In the genomic region with DNA sequence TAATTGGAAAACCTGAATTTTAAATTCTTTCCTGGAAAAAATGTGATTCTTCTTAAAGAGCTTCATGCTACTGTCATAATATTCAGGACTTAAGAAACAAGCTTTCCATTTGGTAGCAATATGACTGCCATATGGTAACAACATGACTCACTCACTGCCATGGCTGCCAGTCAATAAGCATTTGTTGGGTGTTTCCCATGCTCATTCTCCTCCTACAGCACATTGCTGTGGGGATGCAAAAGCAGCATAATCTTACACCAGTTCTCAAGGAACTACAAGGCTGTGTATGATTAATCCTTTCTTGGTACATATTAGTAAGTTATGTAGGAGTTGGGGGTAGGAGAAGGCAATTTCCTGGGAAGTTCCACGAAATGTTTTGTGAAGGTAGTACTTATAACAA, we compare ENCODE assay signal across 10 cellular contexts.
A peak's percentile ranks its signal among the peaks of the same experiment; 100 is the strongest.
DNase-seq lines count a peak whose midpoint lies in the region; ATAC-seq and TF ChIP-seq lines count a peak whose summit lies in the region.
"Had no signal": no experiment of that assay in that cellular context is flagged by ENCODE, and none has a peak within 500 bp of the region (broad histone marks: within the 10 kb centered on the region; RNA-seq: fewer than 3 reads in every experiment).

No MANE protein-coding gene starts in this region.

- intact Hi-C loops in MCF 10A (cut with micrococcal nuclease), result no loop called here
- intact Hi-C loops in breast epithelium (cut with DNase I; ENCODE audit: low total_unique reads), result no loop called here
- intact Hi-C loops in mammary epithelial cell (cut with micrococcal nuclease), result no loop called here

- H3K4me3 Mint-ChIP-seq in MCF 10A (ENCODE audit: unreplicated experiment), result no peak overlapping the region
- H3K4me3 Mint-ChIP-seq: neural crest cell had no signal

- CTCF ChIA-PET in MCF 10A (lab: Yijun Ruan, JAX) (interaction anchor here (0.6 kb wide), 1 partner anchor 41 kb away, joined by 5 read pairs; no protein-coding TSS in a partner anchor), mammary epithelial cell (lab: Charles Lee; ENCODE audit: low non-redundant PET) (no interaction called here)

- WGBS in mammary epithelial cell (ENCODE audit: low coverage, missing lambda C conversion rate), result 93% methylated on average over 1 of the region's 1 CpG

- peak; percentile 61 for ATAC-seq in HG03460 (IDR thresholded peaks at IDR 0.05; ENCODE audit: unreplicated experiment)

- H3K27me3 Mint-ChIP-seq in MCF 10A (ENCODE audit: insufficient read depth, unreplicated experiment), result no peaks in the 10 kb centered on the region

- BruUV-seq in MCF 10A (replicated peaks; lab: Mats Ljungman, UMichigan), result no TSS peak
- no TSS peak for BruUV-seq in mammary epithelial cell (replicated peaks; lab: Mats Ljungman, UMichigan)

- peak; percentile 66 for DNase-seq in MCF 10A (ENCODE audit: unreplicated experiment)
- DNase-seq in breast epithelium (ENCODE audit: low spot score in 2 of 2), result no peak
- DNase-seq in mammary epithelial cell, result peak; percentile 72
- DNase-seq in pons (ENCODE audit: low spot score), result no peak
- DNase-seq in NCI-H2081 treated with DMSO at 0.1 percent for 48 hours (lab: John Stamatoyannopoulos, UW), result no peak
- DNase-seq in stimulated activated CD4-positive, alpha-beta T cell treated with anti-CD3 and anti-CD28 coated beads, Interleukin-4, amount 100 ng/mL, for 4 hours, result no peak
- DNase-seq in NCI-H128 (lab: John Stamatoyannopoulos, UW; ENCODE audit: unreplicated experiment), result no peak
- DNase-seq: hypothalamus had no signal

- H3K9ac ChIP-seq in mammary epithelial cell (ENCODE audit: insufficient read depth, low read length), result no peak overlapping the region

- in situ Hi-C loops in mammary epithelial cell (cut with MboI; ENCODE audit: low sequenced_read_pairs in 2 of 2), result no loop called here

- no peak overlapping the region for H3K27ac ChIP-seq in breast epithelium
- H3K27ac ChIP-seq in mammary epithelial cell (ENCODE audit: insufficient read depth, low read depth, low read length), result no peak overlapping the region

- H3K4me1 Mint-ChIP-seq in MCF 10A (ENCODE audit: insufficient read depth, unreplicated experiment), result peaks cover 6% of the 10 kb centered on the region
- H3K4me1 Mint-ChIP-seq: neural crest cell had no signal

- H3K79me2 ChIP-seq in mammary epithelial cell (ENCODE audit: insufficient read depth, low read length), result no peaks in the 10 kb centered on the region

- dilution Hi-C loops in mammary epithelial cell (cut with HindIII; ENCODE audit: low sequenced_read_pairs), result no loop called here

- POLR2A ChIA-PET in MCF 10A (lab: Yijun Ruan, JAX), result interaction anchor here (1.0 kb wide), 1 partner anchor 50 kb away, joined by 3 read pairs; no protein-coding TSS in a partner anchor

- H3K27ac Mint-ChIP-seq in MCF 10A (ENCODE audit: low read depth, unreplicated experiment), result peak overlapping the region; percentile 81

- H3K9me3 ChIP-seq in breast epithelium (no peaks in the 10 kb centered on the region), mammary epithelial cell (replicated peaks; ENCODE audit: insufficient read depth, low read length) (no peaks in the 10 kb centered on the region)

- no peaks in the 10 kb centered on the region for H4K20me1 ChIP-seq in mammary epithelial cell (ENCODE audit: insufficient read depth, low read length)

- H3K27me3 ChIP-seq in breast epithelium, result no peaks in the 10 kb centered on the region
- no peaks in the 10 kb centered on the region for H3K27me3 ChIP-seq in mammary epithelial cell (ENCODE audit: insufficient read depth, low read length)

- no peak for TF ChIP-seq CTCF in MCF 10A (IDR thresholded peaks at IDR 0.05; ENCODE audit: unreplicated experiment)
- TF ChIP-seq CTCF in breast epithelium (IDR thresholded peaks at IDR 0.05), result no peak
- TF ChIP-seq CTCF in mammary epithelial cell (conservative IDR thresholded peaks at IDR 0.05 in 1 of 2, IDR thresholded peaks at IDR 0.05 in 1 of 2; ENCODE audit: extremely low read depth in 1 of 2, insufficient read depth in 1 of 2, low read depth in 1 of 2, low read length in 2 of 2), result no peak

- TF ChIP-seq POLR2A in breast epithelium (IDR thresholded peaks at IDR 0.05), result no peak

- H3K36me3 Mint-ChIP-seq in MCF 10A (ENCODE audit: insufficient read depth, unreplicated experiment), result peaks cover 29% of the 10 kb centered on the region

- H3K9me3 Mint-ChIP-seq in MCF 10A (ENCODE audit: unreplicated experiment), result no peaks in the 10 kb centered on the region
- H3K9me3 Mint-ChIP-seq: neural crest cell had no signal

- H3K36me3 ChIP-seq in breast epithelium (peaks cover 5% of the 10 kb centered on the region), mammary epithelial cell (ENCODE audit: insufficient read depth, low read length) (no peaks in the 10 kb centered on the region)

- no peak overlapping the region for H2AFZ ChIP-seq in mammary epithelial cell (ENCODE audit: low read depth, low read length)

- no peak overlapping the region for H3K4me3 ChIP-seq in breast epithelium
- H3K4me3 ChIP-seq in mammary epithelial cell (replicated peaks in 1 of 3; ENCODE audit: insufficient read depth in 1 of 3, low read depth in 2 of 3, low read length in 3 of 3), result no peak overlapping the region

- no peak overlapping the region for H3K4me2 ChIP-seq in mammary epithelial cell (ENCODE audit: insufficient read depth, low read depth, low read length)

- H3K4me1 ChIP-seq in breast epithelium, result no peaks in the 10 kb centered on the region
- no peaks in the 10 kb centered on the region for H3K4me1 ChIP-seq in mammary epithelial cell (ENCODE audit: insufficient read depth, low read length)

Comparison
In these comparisons a context has a peak if more than half of its experiments do, and no peak if none do; other contexts are left out.
1. DNase-seq: peak in MCF 10A (single experiment) and mammary epithelial cell (single experiment); none in breast epithelium (0 of 2), pons (single experiment), NCI-H2081 treated with DMSO at 0.1 percent for 48 hours (single experiment), stimulated activated CD4-positive, alpha-beta T cell treated with anti-CD3 and anti-CD28 coated beads, Interleukin-4, amount 100 ng/mL, for 4 hours (0 of 2) and NCI-H128 (single experiment).